In genomic region chr1:167221804-167222610, GRCh38 we compare ENCODE assay signal across 8 cellular contexts. TPM values are rescaled to one million over a fixed set of nuclear protein-coding genes. Genes with fewer than 3 reads are reported as not detected.
DNase-seq lines count a peak whose midpoint lies in the region; ATAC-seq and FAIRE-seq lines count a peak whose summit lies in the region.

No MANE protein-coding gene starts in this region.

- no peaks in the 10 kb centered on the region for H3K9me3 Mint-ChIP-seq in activated CD4-positive, alpha-beta T cell treated with anti-CD3 and anti-CD28 coated beads for 36 hours (ENCODE audit: low read depth)

- peak; percentile 73 for FAIRE-seq in colon (lab: Jason Lieb, UNC)

- no peaks in the 10 kb centered on the region for H3K27me3 Mint-ChIP-seq in activated CD4-positive, alpha-beta T cell treated with anti-CD3 and anti-CD28 coated beads for 36 hours

- H3K36me3 Mint-ChIP-seq in activated CD4-positive, alpha-beta T cell treated with anti-CD3 and anti-CD28 coated beads for 36 hours (ENCODE audit: low read depth), result peaks cover 2% of the 10 kb centered on the region

- CTCF ChIA-PET in activated CD4-positive, alpha-beta T cell treated with anti-CD3 and anti-CD28 coated beads for 36 hours (lab: Charles Lee), result interaction anchor here (0.7 to 2.1 kb wide), 10 partner anchors 11 to 343 kb away, joined by 3 to 9 read pairs (median 4); no protein-coding TSS in a partner anchor

- H3K27ac Mint-ChIP-seq in activated CD4-positive, alpha-beta T cell treated with anti-CD3 and anti-CD28 coated beads for 36 hours, result peak overlapping the region; percentile 93

- DNase-seq in AG08396 (ENCODE audit: low spot score) (peak; percentile 43), NCI-H345 treated with DMSO at 0.1 percent for 48 hours (lab: John Stamatoyannopoulos, UW; ENCODE audit: unreplicated experiment) (peak; percentile 64), left kidney (ENCODE audit: low read depth, low spot score) (peak; percentile 85)
- DNase-seq in activated CD4-positive, alpha-beta T cell treated with anti-CD3 and anti-CD28 coated beads for 36 hours, result peak; percentile 86
- peak; percentile 71 to 76 for DNase-seq in stimulated activated CD4-positive, alpha-beta T cell treated with anti-CD3 and anti-CD28 coated beads, Interleukin-2, amount 100 ng/mL, for 24 hours

- POLR2A ChIA-PET in activated CD4-positive, alpha-beta T cell treated with anti-CD3 and anti-CD28 coated beads for 36 hours (lab: Charles Lee), result interaction anchor here (0.5 to 2.9 kb wide), 5 partner anchors 37 to 295 kb away, joined by 3 to 13 read pairs (median 5); partner anchors contain the start of gene CD247

- intact Hi-C loops in activated CD4-positive, alpha-beta T cell treated with anti-CD3 and anti-CD28 coated beads for 36 hours (cut with DNase I, micrococcal nuclease), result loop anchor here (2.0 to 10.0 kb wide), 12 partner anchors 45 to 1590 kb away; partner anchors contain the start of genes CD247 (in 1 of the 2), ILDR2 (in 1 of the 2), MGST3 (in 1 of the 2) and RCSD1 (in 1 of the 2)

- H3K4me1 Mint-ChIP-seq in activated CD4-positive, alpha-beta T cell treated with anti-CD3 and anti-CD28 coated beads for 36 hours, result peaks cover 52% of the 10 kb centered on the region

- peak overlapping the region; percentile 81 for H3K4me3 Mint-ChIP-seq in activated CD4-positive, alpha-beta T cell treated with anti-CD3 and anti-CD28 coated beads for 36 hours

- ATAC-seq in GM18870 (IDR thresholded peaks at IDR 0.05; ENCODE audit: unreplicated experiment) (peak; percentile 60), HG03135 (IDR thresholded peaks at IDR 0.05; ENCODE audit: unreplicated experiment) (peak; percentile 53)
- peak; percentile 68 for ATAC-seq in activated CD4-positive, alpha-beta T cell treated with anti-CD3 and anti-CD28 coated beads for 36 hours

RNA-seq across cellular contexts. Expression of gene POU2F1, which starts 1.3 kb away (rescaled TPM):
- total RNA-seq in activated CD4-positive, alpha-beta T cell treated with anti-CD3 and anti-CD28 coated beads for 36 hours, result 10 to 100 TPM; 20.3 to 21.6 TPM

Comparison
In these comparisons a context has a peak if more than half of its experiments do, and no peak if none do; other contexts are left out.
1. Peak in every context shown above with its lines: DNase-seq and ATAC-seq.